Comparison of ENCODE assay signal across 19 cellular contexts in genomic region chr12:47891356-47891755, GRCh38. TPM values are rescaled to one million over a fixed set of nuclear protein-coding genes. Genes with fewer than 3 reads are reported as not detected.
DNase-seq lines count a peak whose midpoint lies in the region; ATAC-seq and TF ChIP-seq lines count a peak whose summit lies in the region.
"Had no signal": no experiment of that assay in that cellular context is flagged by ENCODE, and none has a peak within 500 bp of the region (broad histone marks: within the 10 kb centered on the region; RNA-seq: fewer than 3 reads in every experiment).

No MANE protein-coding gene starts in this region.

- H3K36me3 ChIP-seq in muscle layer of duodenum (ENCODE audit: control insufficient read depth in 1 of 2, insufficient read depth in 2 of 2, low read length in 2 of 2) (no peaks in the 10 kb centered on the region), uterus (no peaks in the 10 kb centered on the region)
- H3K36me3 ChIP-seq: adrenal gland had no signal

- peak; percentile 71 for DNase-seq in activated CD8-positive, alpha-beta memory T cell treated with anti-CD3 and anti-CD28 coated beads, Interleukin-2, amount 10 ng/mL, durations not matched to agents 7 days and 5 days
- DNase-seq in activated CD8-positive, alpha-beta memory T cell treated with anti-CD3 and anti-CD28 coated beads, Interleukin-2, amount 50 U/mL, for 4 hours, result no peak
- DNase-seq in CD1c-positive myeloid dendritic cell (ENCODE audit: extremely low spot score) (peak; percentile 52), uterus (no peak), NCI-H1694 treated with DMSO at 0.1 percent for 48 hours (lab: John Stamatoyannopoulos, UW) (no peak)
- DNase-seq: activated CD8-positive, alpha-beta memory T cell treated with anti-CD3 and anti-CD28 coated beads, Interleukin-2, amount 50 U/mL, for 48 hours; adrenal gland; caudate nucleus; mesendoderm; NCI-H146; NCI-H226; SHP77 treated with DMSO at 0.1 percent for 48 hours; stimulated activated CD4-positive, alpha-beta T cell treated with anti-CD3 and anti-CD28 coated beads, Interleukin-1b, Interleukin-23, amount 100 ng/mL, for 48 hours had no signal

- no peak for TF ChIP-seq POLR2A in uterus (IDR thresholded peaks at IDR 0.05)

- peak overlapping the region; percentile 88 for H3K27ac Mint-ChIP-seq in activated CD8-positive, alpha-beta memory T cell treated with anti-CD3 and anti-CD28 coated beads, Interleukin-2, amount 10 ng/mL, durations not matched to agents 7 days and 5 days
- H3K27ac Mint-ChIP-seq in activated T-helper 17 cell treated with anti-CD3 and anti-CD28 coated beads, Interleukin-2, amount 50 U/mL, for 72 hours, result peak overlapping the region; percentile 51
- H3K27ac Mint-ChIP-seq: WTC11 had no signal

- peak overlapping the region; percentile 30 for H3K4me3 Mint-ChIP-seq in activated CD8-positive, alpha-beta memory T cell treated with anti-CD3 and anti-CD28 coated beads, Interleukin-2, amount 10 ng/mL, durations not matched to agents 7 days and 5 days
- H3K4me3 Mint-ChIP-seq in activated T-helper 17 cell treated with anti-CD3 and anti-CD28 coated beads, Interleukin-2, amount 50 U/mL, for 72 hours, result peak overlapping the region; percentile 90
- H3K4me3 Mint-ChIP-seq: WTC11 had no signal

- intact Hi-C loops in uterus (cut with DNase I; ENCODE audit: low total_unique reads), result no loop called here

- peaks cover 90% of the 10 kb centered on the region for H3K4me1 Mint-ChIP-seq in activated CD8-positive, alpha-beta memory T cell treated with anti-CD3 and anti-CD28 coated beads, Interleukin-2, amount 10 ng/mL, durations not matched to agents 7 days and 5 days
- peaks cover 57% of the 10 kb centered on the region for H3K4me1 Mint-ChIP-seq in activated T-helper 17 cell treated with anti-CD3 and anti-CD28 coated beads, Interleukin-2, amount 50 U/mL, for 72 hours

- H3K9me3 ChIP-seq in muscle layer of duodenum (ENCODE audit: control insufficient read depth in 1 of 2, low read length in 2 of 2) (no peaks in the 10 kb centered on the region), uterus (no peaks in the 10 kb centered on the region)
- H3K9me3 ChIP-seq: adrenal gland had no signal

- H3K27ac ChIP-seq in muscle layer of duodenum (ENCODE audit: low read length) (peak overlapping the region; percentile 47), uterus (no peak overlapping the region)
- H3K27ac ChIP-seq: adrenal gland had no signal

- H3K9me3 Mint-ChIP-seq in activated CD8-positive, alpha-beta memory T cell treated with anti-CD3 and anti-CD28 coated beads, Interleukin-2, amount 10 ng/mL, durations not matched to agents 7 days and 5 days (ENCODE audit: low read depth), result no peaks in the 10 kb centered on the region
- H3K9me3 Mint-ChIP-seq in activated T-helper 17 cell treated with anti-CD3 and anti-CD28 coated beads, Interleukin-2, amount 50 U/mL, for 72 hours, result peaks cover 3% of the 10 kb centered on the region
- H3K9me3 Mint-ChIP-seq: WTC11 had no signal

- H3K4me3 ChIP-seq in muscle layer of duodenum (ENCODE audit: low read depth in 1 of 2, low read length in 2 of 2), result no peak overlapping the region
- no peak overlapping the region for H3K4me3 ChIP-seq in uterus
- H3K4me3 ChIP-seq: adrenal gland had no signal

- peaks cover 45% of the 10 kb centered on the region for H3K36me3 Mint-ChIP-seq in activated CD8-positive, alpha-beta memory T cell treated with anti-CD3 and anti-CD28 coated beads, Interleukin-2, amount 10 ng/mL, durations not matched to agents 7 days and 5 days
- H3K36me3 Mint-ChIP-seq in activated T-helper 17 cell treated with anti-CD3 and anti-CD28 coated beads, Interleukin-2, amount 50 U/mL, for 72 hours (ENCODE audit: low read depth), result peaks cover 100% of the 10 kb centered on the region
- H3K36me3 Mint-ChIP-seq: WTC11 had no signal

- CTCF ChIA-PET in activated CD8-positive, alpha-beta memory T cell treated with anti-CD3 and anti-CD28 coated beads, Interleukin-2, amount 10 ng/mL, durations not matched to agents 7 days and 5 days (lab: Charles Lee), result interaction anchor here (0.9 to 4.1 kb wide), 6 partner anchors 13 to 125 kb away, joined by 3 to 16 read pairs (median 8); partner anchors contain the start of genes TMEM106C and VDR

- peak; percentile 5 for ATAC-seq in activated CD8-positive, alpha-beta memory T cell treated with anti-CD3 and anti-CD28 coated beads, Interleukin-2, amount 10 ng/mL, durations not matched to agents 7 days and 5 days
- peak; percentile 52 for ATAC-seq in activated T-helper 17 cell treated with anti-CD3 and anti-CD28 coated beads, Interleukin-2, amount 50 U/mL, for 72 hours (replicated peaks)
- ATAC-seq in HG03196 (IDR thresholded peaks at IDR 0.05; ENCODE audit: unreplicated experiment), result no peak
- ATAC-seq: esophagus mucosa, HCT116, WTC11 had no signal

- no peak for TF ChIP-seq CTCF in uterus (IDR thresholded peaks at IDR 0.05)

- H3K4me1 ChIP-seq in muscle layer of duodenum (ENCODE audit: control insufficient read depth in 1 of 2, insufficient read depth in 2 of 2, low read length in 2 of 2) (peaks cover 0 to 8% of the 10 kb centered on the region in 2 donors), uterus (no peaks in the 10 kb centered on the region)

- no peaks in the 10 kb centered on the region for H3K27me3 ChIP-seq in muscle layer of duodenum (ENCODE audit: low read depth, low read length)
- no peaks in the 10 kb centered on the region for H3K27me3 ChIP-seq in uterus
- H3K27me3 ChIP-seq: adrenal gland had no signal

- no peaks in the 10 kb centered on the region for H3K27me3 Mint-ChIP-seq in activated CD8-positive, alpha-beta memory T cell treated with anti-CD3 and anti-CD28 coated beads, Interleukin-2, amount 10 ng/mL, durations not matched to agents 7 days and 5 days
- H3K27me3 Mint-ChIP-seq in activated T-helper 17 cell treated with anti-CD3 and anti-CD28 coated beads, Interleukin-2, amount 50 U/mL, for 72 hours, result no peaks in the 10 kb centered on the region

RNA-seq across cellular contexts. Expression of gene VDR, which starts 13.4 kb away (rescaled TPM):
- 10 to 100 TPM; 34.9 to 69.8 TPM for total RNA-seq in activated CD8-positive, alpha-beta memory T cell treated with anti-CD3 and anti-CD28 coated beads, Interleukin-2, amount 10 ng/mL, durations not matched to agents 7 days and 5 days
- 100 to 1,000 TPM in 1 of 2 donors, 10 to 100 TPM in 1; 70.9 to 182 TPM for total RNA-seq in activated T-helper 17 cell treated with anti-CD3 and anti-CD28 coated beads, Interleukin-2, amount 50 U/mL, for 72 hours
- total RNA-seq in uterus, result 1 to 10 TPM in 1 of 4 donors, under 1 TPM in 3; 0.26 to 2.0 (median 0.49) TPM

Comparison
In these comparisons a context has a peak if more than half of its experiments do, and no peak if none do; other contexts are left out.
1. DNase-seq: peak in activated CD8-positive, alpha-beta memory T cell treated with anti-CD3 and anti-CD28 coated beads, Interleukin-2, amount 10 ng/mL, durations not matched to agents 7 days and 5 days (single experiment) and CD1c-positive myeloid dendritic cell (single experiment); none in activated CD8-positive, alpha-beta memory T cell treated with anti-CD3 and anti-CD28 coated beads, Interleukin-2, amount 50 U/mL, for 4 hours (single experiment), uterus (0 of 2) and NCI-H1694 treated with DMSO at 0.1 percent for 48 hours (single experiment).
2. RNA of gene VDR, which starts 13.4 kb away (total RNA-seq): 70.9 to 182 TPM in activated T-helper 17 cell treated with anti-CD3 and anti-CD28 coated beads, Interleukin-2, amount 50 U/mL, for 72 hours and 34.9 to 69.8 TPM in activated CD8-positive, alpha-beta memory T cell treated with anti-CD3 and anti-CD28 coated beads, Interleukin-2, amount 10 ng/mL, durations not matched to agents 7 days and 5 days; 0.26 to 2.0 TPM in uterus; every median in the first group is over 10 times any median in the second.